ENCODE assay signal across 27 cellular contexts in the genomic region with DNA sequence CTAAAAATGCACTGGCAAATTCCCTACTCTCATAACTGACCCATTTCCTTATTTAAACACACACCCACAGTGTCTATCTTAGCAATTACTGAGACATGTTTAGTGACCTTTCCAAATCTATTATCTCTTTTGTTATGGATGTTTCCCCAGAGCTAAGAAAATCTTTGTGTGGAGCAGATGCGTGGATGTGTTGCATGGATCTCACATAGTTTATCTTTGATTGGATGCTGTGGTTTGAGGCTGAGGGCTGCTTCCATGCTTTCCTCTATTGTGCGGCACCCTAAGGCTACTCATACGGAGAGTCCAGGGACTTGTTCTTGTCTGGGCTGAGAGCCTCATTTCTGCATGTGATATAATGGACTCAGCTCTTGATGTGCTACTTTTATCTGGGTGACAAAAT.
"Had no signal": no experiment of that assay in that cellular context is flagged by ENCODE, and none has a peak within 500 bp of the region (broad histone marks: within the 10 kb centered on the region; RNA-seq: fewer than 3 reads in every experiment).

No MANE protein-coding gene starts in this region.

- H3K27me3 Mint-ChIP-seq: naive thymus-derived CD8-positive, alpha-beta T cell; stimulated activated naive B cell treated with anti-CD40 and anti-IgM and Interleukin-4, amounts not matched to agents 10 μg/mL and 1 μg/mL and 100 μg/mL, for 72 hours had no signal

- H3K9me3 Mint-ChIP-seq: immature natural killer cell; naive thymus-derived CD8-positive, alpha-beta T cell; nephron; neural crest cell; stimulated activated naive B cell treated with anti-CD40 and anti-IgM and Interleukin-4, amounts not matched to agents 10 μg/mL and 1 μg/mL and 100 μg/mL, for 72 hours had no signal

- H3K4me3 Mint-ChIP-seq: immature natural killer cell; stimulated activated naive B cell treated with anti-CD40 and anti-IgM and Interleukin-4, amounts not matched to agents 10 μg/mL and 1 μg/mL and 100 μg/mL, for 72 hours had no signal

- H3K27ac Mint-ChIP-seq: immature natural killer cell, nephron had no signal

- ATAC-seq: left colon; left lung; lower lobe of right lung; naive thymus-derived CD8-positive, alpha-beta T cell; pancreas; right cardiac atrium; sciatic nerve; stimulated activated naive B cell treated with anti-CD40 and anti-IgM and Interleukin-4, amounts not matched to agents 10 μg/mL and 1 μg/mL and 100 μg/mL, for 72 hours; stimulated activated naive CD8-positive, alpha-beta T cell treated with anti-CD3 and anti-CD28 coated beads, Interleukin-15, Interleukin-2, amounts not matched to agents 100 U/mL and 50 U/mL, for 24 hours had no signal

- DNase-seq: hippocampal formation; immature natural killer cell; left colon; left lung; lower lobe of right lung; mammary epithelial cell; mesenchymal stem cell; naive thymus-derived CD8-positive, alpha-beta T cell; nucleus accumbens; pancreas; posterior cingulate gyrus; retina; stimulated activated CD4-positive, alpha-beta T cell treated with anti-CD3 and anti-CD28 coated beads, Interleukin-12 subunit alpha, Interleukin-12 subunit beta, amount 100 ng/mL, for 4 hours; stimulated activated CD4-positive, alpha-beta T cell treated with anti-CD3 and anti-CD28 coated beads, Interleukin-15, amount 100 ng/mL, for 24 hours; stimulated activated CD4-positive, alpha-beta T cell treated with anti-CD3 and anti-CD28 coated beads, Interleukin-2, amount 100 ng/mL, for 24 hours; stimulated activated CD4-positive, alpha-beta T cell treated with anti-CD3 and anti-CD28 coated beads, Interleukin-4, amount 100 ng/mL, for 1 hour; stimulated activated naive B cell treated with anti-CD40 and anti-IgM and Interleukin-4, amounts not matched to agents 10 μg/mL and 1 μg/mL and 100 μg/mL, for 72 hours; stimulated activated naive CD8-positive, alpha-beta T cell treated with anti-CD3 and anti-CD28 coated beads, Interleukin-15, Interleukin-2, amounts not matched to agents 100 U/mL and 50 U/mL, for 24 hours; stomach; testis; thyroid gland; transverse colon; upper lobe of left lung had no signal
